23 cellular contexts compared by ENCODE assay signal in genomic region chr5:106755789-106756188, GRCh38.
"Had no signal": no experiment of that assay in that cellular context is flagged by ENCODE, and none has a peak within 500 bp of the region (broad histone marks: within the 10 kb centered on the region; RNA-seq: fewer than 3 reads in every experiment).

No MANE protein-coding gene starts in this region.

- H3K4me3 ChIP-seq: cardiac muscle cell, gastroesophageal sphincter, heart left ventricle, lung, suprapubic skin had no signal

- DNase-seq: activated CD4-positive, alpha-beta T cell treated with anti-CD3 and anti-CD28 coated beads, Interleukin-2, amount 10 ng/mL, durations not matched to agents 24 days and 14 days; activated CD8-positive, alpha-beta T cell treated with anti-CD3 and anti-CD28 coated beads for 36 hours; activated naive CD4-positive, alpha-beta T cell; activated naive CD8-positive, alpha-beta T cell treated with anti-CD3 and anti-CD28 coated beads for 36 hours; activated T-cell treated with anti-CD3 and anti-CD28 coated beads, Interleukin-2, amount 50 U/mL, for 1 hour; amniotic stem cell; effector CD8-positive, alpha-beta T cell; heart left ventricle; kidney; nucleus accumbens; posterior cingulate gyrus; stimulated activated CD4-positive, alpha-beta T cell treated with anti-CD3 and anti-CD28 coated beads, Interleukin-12 subunit alpha, Interleukin-12 subunit beta, amount 100 ng/mL, for 4 hours; stimulated activated CD4-positive, alpha-beta T cell treated with anti-CD3 and anti-CD28 coated beads, Interleukin-2, amount 100 ng/mL, for 24 hours; stimulated activated naive CD8-positive, alpha-beta T cell treated with anti-CD3 and anti-CD28 coated beads, Interleukin-15, Interleukin-2, amounts not matched to agents 100 U/mL and 50 U/mL, for 24 hours; T1000; trophoblast cell had no signal

- H3K27ac ChIP-seq: cardiac muscle cell, gastroesophageal sphincter, heart left ventricle, suprapubic skin had no signal

- FAIRE-seq: kidney had no signal

- ATAC-seq: activated CD8-positive, alpha-beta T cell treated with anti-CD3 and anti-CD28 coated beads for 36 hours; activated T-helper 17 cell treated with anti-CD3 and anti-CD28 coated beads, Interleukin-2, amount 50 U/mL, for 72 hours; esophagus mucosa; gastroesophageal sphincter; heart left ventricle; left lobe of liver; stimulated activated naive CD8-positive, alpha-beta T cell treated with anti-CD3 and anti-CD28 coated beads, Interleukin-15, Interleukin-2, amounts not matched to agents 100 U/mL and 50 U/mL, for 24 hours had no signal

- H3K36me3 ChIP-seq: cardiac muscle cell, gastroesophageal sphincter, heart left ventricle, suprapubic skin had no signal

- H3K4me1 ChIP-seq: gastroesophageal sphincter, heart left ventricle, suprapubic skin had no signal

- H3K9me3 ChIP-seq: gastroesophageal sphincter, heart left ventricle, suprapubic skin had no signal

- H3K27me3 ChIP-seq: cardiac muscle cell, gastroesophageal sphincter, heart left ventricle, suprapubic skin had no signal
